ENCODE assay signal across 9 cellular contexts in genomic region chr19:4639531-4640246, GRCh38. TPM values are rescaled to one million over a fixed set of nuclear protein-coding genes. Genes with fewer than 3 reads are reported as not detected.
DNase-seq lines count a peak whose midpoint lies in the region; ATAC-seq, FAIRE-seq and TF ChIP-seq lines count a peak whose summit lies in the region.
"Had no signal": no experiment of that assay in that cellular context is flagged by ENCODE, and none has a peak within 500 bp of the region (broad histone marks: within the 10 kb centered on the region; RNA-seq: fewer than 3 reads in every experiment).

No MANE protein-coding gene starts in this region.

- WGBS in GM12878 (ENCODE audit: insufficient coverage, insufficient replicate concordance, low lambda C conversion rate, missing lambda C conversion rate) = 3% methylated on average over 24 of the region's 39 CpGs
- WGBS in thymus = 10% methylated on average over 39 of the region's 39 CpGs

- FAIRE-seq in GM12878 (lab: Jason Lieb, UNC) = no peak

- H3K36me3 Mint-ChIP-seq in activated naive CD4-positive, alpha-beta T cell treated with anti-CD3 and anti-CD28 coated beads for 36 hours (ENCODE audit: low read depth) = no peaks in the 10 kb centered on the region

- H3K9ac ChIP-seq in GM12878 (ENCODE audit: control insufficient read depth, insufficient read depth, low read length) = peak overlapping the region; percentile 74

- SMC1A ChIA-PET in GM12878 (lab: Charles Lee; ENCODE audit: uncharacterized antibody, unreplicated experiment) = interaction anchor here (0.7 to 2.0 kb wide), 2 partner anchors 11 to 85 kb away, joined by 3 to 5 read pairs; no protein-coding TSS in a partner anchor

- H3K4me1 Mint-ChIP-seq in activated naive CD4-positive, alpha-beta T cell treated with anti-CD3 and anti-CD28 coated beads for 36 hours (ENCODE audit: low read depth) = peaks cover 35% of the 10 kb centered on the region

- no peak for TF ChIP-seq RAD21 in GM12878 (IDR thresholded peaks at IDR 0.05; ENCODE audit: insufficient read depth, low read depth, low read length)

- no peaks in the 10 kb centered on the region for H3K27me3 Mint-ChIP-seq in activated naive CD4-positive, alpha-beta T cell treated with anti-CD3 and anti-CD28 coated beads for 36 hours (ENCODE audit: low read depth)

- H3K9me3 Mint-ChIP-seq in activated naive CD4-positive, alpha-beta T cell treated with anti-CD3 and anti-CD28 coated beads for 36 hours = no peaks in the 10 kb centered on the region

- TF ChIP-seq EP300 in GM12878 (IDR thresholded peaks at IDR 0.05; ENCODE audit: borderline replicate concordance in 1 of 2, control insufficient read depth in 1 of 2, low read depth in 2 of 2, low read length in 2 of 2) = no peak

- no peaks in the 10 kb centered on the region for H4K20me1 ChIP-seq in GM12878 (ENCODE audit: control insufficient read depth, insufficient read depth)

- H2AFZ ChIP-seq in GM12878 (ENCODE audit: control insufficient read depth, low read depth, low read length) = peak overlapping the region; percentile 81

- H3K4me3 ChIP-seq in HL-60 (replicated peaks; ENCODE audit: insufficient read depth, low read length) (peak overlapping the region; percentile 93), GM12878 (peak overlapping the region; percentile 99), left lung (peak overlapping the region; percentile 50 to 56), thymus (ENCODE audit: low read length) (peak overlapping the region; percentile 86)

- H3K9me3 ChIP-seq in GM12878 (replicated peaks; ENCODE audit: control insufficient read depth, insufficient read depth, low read length) (no peaks in the 10 kb centered on the region), left lung (no peaks in the 10 kb centered on the region), thymus (ENCODE audit: control insufficient read depth) (no peaks in the 10 kb centered on the region)

- intact Hi-C loops in activated naive CD4-positive, alpha-beta T cell treated with anti-CD3 and anti-CD28 coated beads for 36 hours (cut with micrococcal nuclease) = loop anchor here (1.0 kb wide), 4 partner anchors 31 to 168 kb away; partner anchors contain the start of genes FEM1A and MYDGF
- intact Hi-C loops in GM12878 (cut with micrococcal nuclease; ENCODE audit: unreplicated experiment) (no loop called here), left lung (cut with DNase I) (loop anchor here in 1 of 2 donors (5.0 kb wide), 2 partner anchors 67 to 82 kb away; partner anchors contain the start of gene SEMA6B)

- ATAC-seq in GM12878 = no peak; the same call in 1 of the 3 replicates
- no peak for ATAC-seq in left lung

- TF ChIP-seq POLR2A in GM12878 (IDR thresholded peaks at IDR 0.05; ENCODE audit: low read depth, low read length) = peak; percentile 39; the same call in 1 of the 2 replicates

- H3K36me3 ChIP-seq in GM12878 (ENCODE audit: control insufficient read depth in 2 of 2, insufficient read depth in 2 of 2, low read length in 1 of 2) (no peaks in the 10 kb centered on the region), left lung (no peaks in the 10 kb centered on the region), thymus (ENCODE audit: control insufficient read depth, insufficient read depth) (no peaks in the 10 kb centered on the region)

- peak overlapping the region; percentile 80 for H3K4me3 Mint-ChIP-seq in activated naive CD4-positive, alpha-beta T cell treated with anti-CD3 and anti-CD28 coated beads for 36 hours

- peak overlapping the region; percentile 59 for H3K27ac ChIP-seq in HL-60 (replicated peaks)
- H3K27ac ChIP-seq in GM12878 (ENCODE audit: control insufficient read depth, insufficient read depth) = peak overlapping the region; percentile 75
- peak overlapping the region in 1 of 2 donors; percentile 88 for H3K27ac ChIP-seq in left lung
- peak overlapping the region; percentile 60 for H3K27ac ChIP-seq in thymus (ENCODE audit: low read depth)
- H3K27ac ChIP-seq: epithelial cell of prostate had no signal

- BruUV-seq in GM12878 (replicated peaks; lab: Mats Ljungman, UMichigan) = TSS peak; percentile 67

- POLR2A ChIA-PET in GM12878 (lab: Charles Lee) = interaction anchor here (0.5 to 1.0 kb wide), 2 partner anchors 30 to 113 kb away, joined by 3 read pairs; partner anchors contain the start of gene MYDGF

- H3K27me3 ChIP-seq in HL-60 (ENCODE audit: insufficient read depth, poor library complexity, severe bottlenecking) = no peaks in the 10 kb centered on the region
- H3K27me3 ChIP-seq in GM12878 (replicated peaks in 1 of 2; ENCODE audit: control insufficient read depth in 2 of 2, insufficient read depth in 2 of 2, low read length in 1 of 2) = no peaks in the 10 kb centered on the region
- peaks cover 0 to 12% of the 10 kb centered on the region in 2 donors for H3K27me3 ChIP-seq in left lung
- H3K27me3 ChIP-seq in thymus (ENCODE audit: control insufficient read depth, insufficient read depth) = peaks cover 2% of the 10 kb centered on the region

- peaks cover 19% of the 10 kb centered on the region for H3K79me2 ChIP-seq in GM12878 (ENCODE audit: control insufficient read depth, insufficient read depth, low read length)

- TF ChIP-seq CTCF in HL-60 (IDR thresholded peaks at IDR 0.05; ENCODE audit: insufficient read depth, low read length) = no peak
- no peak for TF ChIP-seq CTCF in GM12878 (IDR thresholded peaks at IDR 0.05 in 2 of 3, conservative IDR thresholded peaks at IDR 0.05 in 1 of 3; ENCODE audit: control insufficient read depth in 2 of 3, extremely low read depth in 1 of 3, insufficient read depth in 1 of 3, low read depth in 3 of 3, low read length in 3 of 3)
- TF ChIP-seq CTCF in left lung (IDR thresholded peaks at IDR 0.05) = no peak

- peak; percentile 30 for DNase-seq in activated naive CD4-positive, alpha-beta T cell treated with anti-CD3 and anti-CD28 coated beads for 36 hours
- no peak for DNase-seq in activated naive CD4-positive, alpha-beta T cell treated with anti-CD3 and anti-CD28 coated beads, Interleukin-2, amount 50 U/mL, for 16 hours
- DNase-seq in HL-60 (ENCODE audit: low read depth in 1 of 2, low spot score in 1 of 2) = no peak
- no peak for DNase-seq in GM12878 (ENCODE audit: low read depth, low spot score)
- DNase-seq in left lung = peak in 1 of 2 donors; percentile 47
- DNase-seq in hippocampal formation (lab: John Stamatoyannopoulos, UW) = no peak
- DNase-seq in SW480 (ENCODE audit: low spot score) = no peak

- peak overlapping the region; percentile 72 for H3K27ac Mint-ChIP-seq in activated naive CD4-positive, alpha-beta T cell treated with anti-CD3 and anti-CD28 coated beads for 36 hours

- in situ Hi-C loops in GM12878 (cut with MboI) = loop anchor here (5.0 kb wide), 1 partner anchor 62 kb away; no protein-coding TSS in a partner anchor

- peaks cover 14% of the 10 kb centered on the region for H3K4me1 ChIP-seq in GM12878 (ENCODE audit: control insufficient read depth, insufficient read depth, low read length)
- H3K4me1 ChIP-seq in left lung = peaks cover 0 to 60% of the 10 kb centered on the region in 2 donors
- H3K4me1 ChIP-seq in thymus (ENCODE audit: control insufficient read depth, insufficient read depth, low read length) = peaks cover 17% of the 10 kb centered on the region

- CTCF ChIA-PET in activated naive CD4-positive, alpha-beta T cell treated with anti-CD3 and anti-CD28 coated beads for 36 hours (lab: Charles Lee) = interaction anchor here (0.8 to 1.4 kb wide), 4 partner anchors 12 to 75 kb away, joined by 3 to 4 read pairs (median 3); no protein-coding TSS in a partner anchor
- CTCF ChIA-PET in GM12878 (lab: Yijun Ruan, JAX) = interaction anchor here (1.6 kb wide), 1 partner anchor 64 kb away, joined by 4 read pairs; no protein-coding TSS in a partner anchor

- RAD21 ChIA-PET in GM12878 (lab: Charles Lee; ENCODE audit: unreplicated experiment) = interaction anchor here (0.5 kb wide), 1 partner anchor 58 kb away, joined by 4 read pairs; no protein-coding TSS in a partner anchor

- H3K4me2 ChIP-seq in GM12878 (ENCODE audit: control insufficient read depth, insufficient read depth) = peak overlapping the region; percentile 65

RNA-seq across cellular contexts. Expression of gene TNFAIP8L1, which starts 0.4 kb away (rescaled TPM):
- 10 to 100 TPM; 19.9 to 20.4 TPM for total RNA-seq in activated naive CD4-positive, alpha-beta T cell treated with anti-CD3 and anti-CD28 coated beads for 36 hours
- total RNA-seq in GM12878 (2013; cell fraction: nucleolus; rRNA removed) = 17.9 and 19.3 TPM in 2 replicates
- total RNA-seq in GM12878 (2014; rRNA removed) (5.0 TPM in 2 replicates), GM12878 (2014; rRNA removed; fragmentation: Illumina TruSeq; extraction: Trizol) (8.3 and 8.7 TPM in 2 replicates), GM12878 (2021) (12.7 and 14.3 TPM in 2 replicates), left lung (1 to 10 TPM; 5.9 to 8.6 TPM)
- 4.5 TPM for polyA plus RNA-seq in GM12878 (2011; ENCODE audit: low read depth)
- polyA plus RNA-seq in GM12878 (2011; rRNA removed) (7.6 and 9.0 TPM in 2 replicates), GM12878 (2014; fragmentation: Illumina TruSeq; extraction: Trizol) (4.6 and 8.6 TPM in 2 replicates), GM12878 (2014; fragmentation: Nextera tagmentation; extraction: Ambion mirVana) (1 to 10 TPM in 1 of 2 experiments, under 1 TPM in 1; 0.93 to 2.4 TPM), GM12878 (2014; rRNA removed) (12.4 and 13.1 TPM in 2 replicates), GM12878 (2016; fragmentation: Nextera tagmentation; extraction: Ambion mirVana) (1 to 10 TPM; 8.3 to 9.2 TPM), thymus (6.9 TPM)
- polyA plus RNA-seq in GM12878 (2011; cell fraction: cytosol; rRNA removed) = 14.0 and 14.6 TPM in 2 replicates
- 4.2 and 6.9 TPM in 2 replicates for polyA plus RNA-seq in GM12878 (2011; cell fraction: nucleus; rRNA removed)
- polyA plus RNA-seq in GM12878 (2012) = 7.7 and 9.0 TPM in 2 replicates
- 6.7 and 13.4 TPM in 2 replicates for polyA minus RNA-seq in GM12878 (2011; rRNA and poly(A)+ RNA removed)
- 5.9 and 6.3 TPM in 2 replicates for polyA minus RNA-seq in GM12878 (2011; cell fraction: cytosol; rRNA and poly(A)+ RNA removed)
- polyA minus RNA-seq in GM12878 (2011; cell fraction: nucleus; rRNA and poly(A)+ RNA removed) = 4.1 and 6.6 TPM in 2 replicates

RNA-seq across cellular contexts. Expression of gene MYDGF, which starts 30.5 kb away (rescaled TPM):
- total RNA-seq in activated naive CD4-positive, alpha-beta T cell treated with anti-CD3 and anti-CD28 coated beads for 36 hours = 10 to 100 TPM; 43.5 to 45.5 TPM
- 25.3 and 26.6 TPM in 2 replicates for total RNA-seq in GM12878 (2013; cell fraction: nucleolus; rRNA removed)
- total RNA-seq in GM12878 (2014; rRNA removed) = 68.7 and 83.5 TPM in 2 replicates
- total RNA-seq in GM12878 (2014; rRNA removed; fragmentation: Illumina TruSeq; extraction: Trizol) = 46.0 and 50.2 TPM in 2 replicates
- total RNA-seq in GM12878 (2021) = 57.4 and 64.7 TPM in 2 replicates
- polyA plus RNA-seq in GM12878 (2011; ENCODE audit: low read depth) = 61.8 TPM
- polyA plus RNA-seq in GM12878 (2011; rRNA removed) = 31.3 and 45.6 TPM in 2 replicates
- 72.7 and 135 TPM in 2 replicates for polyA plus RNA-seq in GM12878 (2011; cell fraction: cytosol; rRNA removed)
- 44.9 and 47.5 TPM in 2 replicates for polyA plus RNA-seq in GM12878 (2011; cell fraction: nucleus; rRNA removed)
- 111 and 140 TPM in 2 replicates for polyA plus RNA-seq in GM12878 (2012)
- 17.9 and 39.1 TPM in 2 replicates for polyA plus RNA-seq in GM12878 (2014; fragmentation: Illumina TruSeq; extraction: Trizol)
- polyA plus RNA-seq in GM12878 (2014; fragmentation: Nextera tagmentation; extraction: Ambion mirVana) = 10 to 100 TPM in 1 of 2 experiments, 1 to 10 TPM in 1; 2.3 to 18.5 TPM
- polyA plus RNA-seq in GM12878 (2014; rRNA removed) = 92.8 and 96.7 TPM in 2 replicates
- 100 to 1,000 TPM; 183 to 196 TPM for polyA plus RNA-seq in GM12878 (2016; fragmentation: Nextera tagmentation; extraction: Ambion mirVana)
- polyA minus RNA-seq in GM12878 (2011; rRNA and poly(A)+ RNA removed) = 15.4 and 26.8 TPM in 2 replicates
- 14.0 and 15.4 TPM in 2 replicates for polyA minus RNA-seq in GM12878 (2011; cell fraction: cytosol; rRNA and poly(A)+ RNA removed)
- polyA minus RNA-seq in GM12878 (2011; cell fraction: nucleus; rRNA and poly(A)+ RNA removed) = 7.4 and 12.1 TPM in 2 replicates
- 100 to 1,000 TPM in 1 of 2 donors, 10 to 100 TPM in 1; 98.2 to 156 TPM for total RNA-seq in left lung
- 53.5 TPM for polyA plus RNA-seq in thymus
